In genomic region chr1:153608742-153609584, GRCh38 we compare ENCODE assay signal across 1 cellular context.
A peak's percentile ranks its signal among the peaks of the same experiment; 100 is the strongest.
TF ChIP-seq lines count a peak whose summit lies in the region.

No MANE protein-coding gene starts in this region.

TF ChIP-seq in HepG2, 621 proteins besides CTCF, POLR2A, EP300 and RAD21 (continued from another document and continues in another):
- TF ChIP-seq, protein P1, sequence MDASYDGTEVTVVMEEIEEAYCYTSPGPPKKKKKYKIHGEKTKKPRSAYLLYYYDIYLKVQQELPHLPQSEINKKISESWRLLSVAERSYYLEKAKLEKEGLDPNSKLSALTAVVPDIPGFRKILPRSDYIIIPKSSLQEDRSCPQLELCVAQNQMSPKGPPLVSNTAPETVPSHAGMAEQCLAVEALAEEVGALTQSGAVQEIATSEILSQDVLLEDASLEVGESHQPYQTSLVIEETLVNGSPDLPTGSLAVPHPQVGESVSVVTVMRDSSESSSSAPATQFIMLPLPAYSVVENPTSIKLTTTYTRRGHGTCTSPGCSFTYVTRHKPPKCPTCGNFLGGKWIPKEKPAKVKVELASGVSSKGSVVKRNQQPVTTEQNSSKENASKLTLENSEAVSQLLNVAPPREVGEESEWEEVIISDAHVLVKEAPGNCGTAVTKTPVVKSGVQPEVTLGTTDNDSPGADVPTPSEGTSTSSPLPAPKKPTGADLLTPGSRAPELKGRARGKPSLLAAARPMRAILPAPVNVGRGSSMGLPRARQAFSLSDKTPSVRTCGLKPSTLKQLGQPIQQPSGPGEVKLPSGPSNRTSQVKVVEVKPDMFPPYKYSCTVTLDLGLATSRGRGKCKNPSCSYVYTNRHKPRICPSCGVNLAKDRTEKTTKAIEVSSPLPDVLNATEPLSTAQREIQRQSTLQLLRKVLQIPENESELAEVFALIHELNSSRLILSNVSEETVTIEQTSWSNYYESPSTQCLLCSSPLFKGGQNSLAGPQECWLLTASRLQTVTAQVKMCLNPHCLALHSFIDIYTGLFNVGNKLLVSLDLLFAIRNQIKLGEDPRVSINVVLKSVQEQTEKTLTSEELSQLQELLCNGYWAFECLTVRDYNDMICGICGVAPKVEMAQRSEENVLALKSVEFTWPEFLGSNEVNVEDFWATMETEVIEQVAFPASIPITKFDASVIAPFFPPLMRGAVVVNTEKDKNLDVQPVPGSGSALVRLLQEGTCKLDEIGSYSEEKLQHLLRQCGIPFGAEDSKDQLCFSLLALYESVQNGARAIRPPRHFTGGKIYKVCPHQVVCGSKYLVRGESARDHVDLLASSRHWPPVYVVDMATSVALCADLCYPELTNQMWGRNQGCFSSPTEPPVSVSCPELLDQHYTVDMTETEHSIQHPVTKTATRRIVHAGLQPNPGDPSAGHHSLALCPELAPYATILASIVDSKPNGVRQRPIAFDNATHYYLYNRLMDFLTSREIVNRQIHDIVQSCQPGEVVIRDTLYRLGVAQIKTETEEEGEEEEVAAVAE (CRISPR knock-in tag; IDR thresholded peaks at IDR 0.05; ENCODE audit: borderline replicate concordance), result 0 out of 2 replicates have a peak, but pooled peaks have one; percentile 14
- TF ChIP-seq, protein P2, sequence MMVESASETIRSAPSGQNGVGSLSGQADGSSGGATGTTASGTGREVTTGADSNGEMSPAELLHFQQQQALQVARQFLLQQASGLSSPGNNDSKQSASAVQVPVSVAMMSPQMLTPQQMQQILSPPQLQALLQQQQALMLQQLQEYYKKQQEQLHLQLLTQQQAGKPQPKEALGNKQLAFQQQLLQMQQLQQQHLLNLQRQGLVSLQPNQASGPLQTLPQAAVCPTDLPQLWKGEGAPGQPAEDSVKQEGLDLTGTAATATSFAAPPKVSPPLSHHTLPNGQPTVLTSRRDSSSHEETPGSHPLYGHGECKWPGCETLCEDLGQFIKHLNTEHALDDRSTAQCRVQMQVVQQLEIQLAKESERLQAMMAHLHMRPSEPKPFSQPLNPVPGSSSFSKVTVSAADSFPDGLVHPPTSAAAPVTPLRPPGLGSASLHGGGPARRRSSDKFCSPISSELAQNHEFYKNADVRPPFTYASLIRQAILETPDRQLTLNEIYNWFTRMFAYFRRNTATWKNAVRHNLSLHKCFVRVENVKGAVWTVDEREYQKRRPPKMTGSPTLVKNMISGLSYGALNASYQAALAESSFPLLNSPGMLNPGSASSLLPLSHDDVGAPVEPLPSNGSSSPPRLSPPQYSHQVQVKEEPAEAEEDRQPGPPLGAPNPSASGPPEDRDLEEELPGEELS (CRISPR knock-in tag; IDR thresholded peaks at IDR 0.05), result peak; percentile 46; the same call in 1 of the 2 replicates
- TF ChIP-seq BORCS8-MEF2B (CRISPR knock-in tag; IDR thresholded peaks at IDR 0.05) (peak; percentile 34; the same call in 1 of the 2 replicates), ATF7-NPFF (CRISPR knock-in tag; IDR thresholded peaks at IDR 0.05; ENCODE audit: low read depth) (0 out of 2 replicates have a peak, but pooled peaks have one; percentile 6), SIN3A (IDR thresholded peaks at IDR 0.05; ENCODE audit: borderline replicate concordance, low read depth, low read length) (0 out of 2 replicates have a peak, but pooled peaks have one; percentile 47), KDM1A (CRISPR knock-in tag; IDR thresholded peaks at IDR 0.05) (0 out of 2 replicates have a peak, but pooled peaks have one; percentile 32), HMG20B (CRISPR knock-in tag; conservative IDR thresholded peaks at IDR 0.05) (0 out of 2 replicates have a peak, but pooled peaks have one; percentile 13), TP53 (CRISPR knock-in tag; conservative IDR thresholded peaks at IDR 0.05) (no peak), ZKSCAN5 (CRISPR knock-in tag; IDR thresholded peaks at IDR 0.05) (peak; percentile 54; the same call in 1 of the 2 replicates), GPN1 (CRISPR knock-in tag; IDR thresholded peaks at IDR 0.05; ENCODE audit: borderline replicate concordance) (no peak), TBX2 (CRISPR knock-in tag; IDR thresholded peaks at IDR 0.05; ENCODE audit: borderline replicate concordance) (peak; percentile 76; the same call in 1 of the 2 replicates), TBL1XR1 (IDR thresholded peaks at IDR 0.05; ENCODE audit: borderline replicate concordance, low read length, partially characterized antibody) (peak; percentile 23), ZNF281 (CRISPR knock-in tag; IDR thresholded peaks at IDR 0.05; ENCODE audit: borderline replicate concordance) (peak; percentile 63; the same call in 1 of the 2 replicates), GABPA (IDR thresholded peaks at IDR 0.05; ENCODE audit: low read depth, low read length) (no peak), GABPA (CRISPR knock-in tag; IDR thresholded peaks at IDR 0.05; ENCODE audit: low read depth) (peak; percentile 69), ZKSCAN1 (IDR thresholded peaks at IDR 0.05; ENCODE audit: low read length) (no peak), ZBTB40 (IDR thresholded peaks at IDR 0.05) (no peak), ZBTB40 (CRISPR knock-in tag; IDR thresholded peaks at IDR 0.05) (peak; percentile 74; the same call in 1 of the 2 replicates), TCF7 (IDR thresholded peaks at IDR 0.05; ENCODE audit: low read depth) (peak; percentile 42; the same call in 1 of the 2 replicates), ZNF350 (CRISPR knock-in tag; IDR thresholded peaks at IDR 0.05; ENCODE audit: borderline replicate concordance, low read depth) (peak; percentile 36; the same call in 1 of the 2 replicates), RBM22 (optimal IDR thresholded peaks at IDR 0.05; ENCODE audit: low read length) (peak; percentile 15), ZNF121 (CRISPR knock-in tag; IDR thresholded peaks at IDR 0.05) (0 out of 2 replicates have a peak, but pooled peaks have one; percentile 34), TIGD3 (CRISPR knock-in tag; IDR thresholded peaks at IDR 0.05; ENCODE audit: borderline replicate concordance) (peak; percentile 50; the same call in 1 of the 2 replicates), ZNF567 (CRISPR knock-in tag; IDR thresholded peaks at IDR 0.05; ENCODE audit: borderline replicate concordance) (no peak), ZMAT5 (CRISPR knock-in tag; IDR thresholded peaks at IDR 0.05; ENCODE audit: borderline replicate concordance, low read depth) (no peak), MEIS2 (CRISPR knock-in tag; IDR thresholded peaks at IDR 0.05) (peak; percentile 76), ZNF598 (CRISPR knock-in tag; IDR thresholded peaks at IDR 0.05; ENCODE audit: borderline replicate concordance) (no peak; the same call in 1 of the 2 replicates), PCBP1 (IDR thresholded peaks at IDR 0.05; ENCODE audit: borderline replicate concordance, low read depth, low read length) (0 out of 2 replicates have a peak, but pooled peaks have one; percentile 48), ZNF790 (CRISPR knock-in tag; IDR thresholded peaks at IDR 0.05; ENCODE audit: borderline replicate concordance) (peak; percentile 56; the same call in 1 of the 2 replicates), ZNF556 (CRISPR knock-in tag; IDR thresholded peaks at IDR 0.05; ENCODE audit: borderline replicate concordance) (peak; percentile 69), SOX5 (CRISPR knock-in tag; IDR thresholded peaks at IDR 0.05; ENCODE audit: borderline replicate concordance) (peak; percentile 67; the same call in 1 of the 2 replicates), YEATS2 (CRISPR knock-in tag; IDR thresholded peaks at IDR 0.05; ENCODE audit: borderline replicate concordance) (no peak), ESRRA (CRISPR knock-in tag; IDR thresholded peaks at IDR 0.05; ENCODE audit: low read depth) (peak; percentile 20; the same call in 1 of the 2 replicates)
- TF ChIP-seq, protein P3, sequence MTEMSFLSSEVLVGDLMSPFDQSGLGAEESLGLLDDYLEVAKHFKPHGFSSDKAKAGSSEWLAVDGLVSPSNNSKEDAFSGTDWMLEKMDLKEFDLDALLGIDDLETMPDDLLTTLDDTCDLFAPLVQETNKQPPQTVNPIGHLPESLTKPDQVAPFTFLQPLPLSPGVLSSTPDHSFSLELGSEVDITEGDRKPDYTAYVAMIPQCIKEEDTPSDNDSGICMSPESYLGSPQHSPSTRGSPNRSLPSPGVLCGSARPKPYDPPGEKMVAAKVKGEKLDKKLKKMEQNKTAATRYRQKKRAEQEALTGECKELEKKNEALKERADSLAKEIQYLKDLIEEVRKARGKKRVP (CRISPR knock-in tag; IDR thresholded peaks at IDR 0.05), result 0 out of 4 replicates have a peak, but pooled peaks of 1 of the 2 experiments have one; percentile 51
